In genomic region chr1:27395441-27396195, GRCh38 we compare ENCODE assay signal across 9 cellular contexts. TPM values are rescaled to one million over a fixed set of nuclear protein-coding genes. Genes with fewer than 3 reads are reported as not detected.
A peak's percentile ranks its signal among the peaks of the same experiment; 100 is the strongest.
DNase-seq lines count a peak whose midpoint lies in the region; ATAC-seq and TF ChIP-seq lines count a peak whose summit lies in the region.
"Had no signal": no experiment of that assay in that cellular context is flagged by ENCODE, and none has a peak within 500 bp of the region (broad histone marks: within the 10 kb centered on the region; RNA-seq: fewer than 3 reads in every experiment).

No MANE protein-coding gene starts in this region.

- TF ChIP-seq CTCF in AG04450 (IDR thresholded peaks at IDR 0.05; ENCODE audit: low read depth, low read length) (peak; percentile 96), WTC11 (IDR thresholded peaks at IDR 0.05) (peak; percentile 95), kidney epithelial cell (IDR thresholded peaks at IDR 0.05; ENCODE audit: insufficient read depth, low read length, poor library complexity, severe bottlenecking) (peak; percentile 94)

- no peaks in the 10 kb centered on the region for H3K9me3 ChIP-seq in AG04450 (ENCODE audit: control insufficient read depth, insufficient read depth, low read length)

- no peak for DNase-seq in AG04450 (ENCODE audit: low read depth, low spot score)
- peak; percentile 83 for DNase-seq in GM19238 (ENCODE audit: insufficient read length, low spot score)
- DNase-seq in NCI-H2107 (lab: John Stamatoyannopoulos, UW), result peak; percentile 86
- peak; percentile 89 for DNase-seq in WTC11 (ENCODE audit: low spot score)
- peak; percentile 59 to 77 for DNase-seq in T47D (ENCODE audit: low read depth in 1 of 2, low spot score in 1 of 2)
- no peak for DNase-seq in kidney epithelial cell (ENCODE audit: low read depth)
- peak; percentile 61 for DNase-seq in stimulated activated CD4-positive, alpha-beta T cell treated with anti-CD3 and anti-CD28 coated beads, Interleukin-2, amount 100 ng/mL, for 4 hours (ENCODE audit: low read depth)

- H3K27me3 ChIP-seq in AG04450 (ENCODE audit: control insufficient read depth, insufficient read depth, low read length), result no peaks in the 10 kb centered on the region
- peaks cover 14% of the 10 kb centered on the region for H3K27me3 ChIP-seq in kidney epithelial cell (ENCODE audit: control insufficient read depth, insufficient read depth, low read length)

- no peak overlapping the region for H3K27ac Mint-ChIP-seq in WTC11
- H3K27ac Mint-ChIP-seq: stimulated activated naive CD8-positive, alpha-beta T cell treated with anti-CD3 and anti-CD28 coated beads, Interleukin-15, Interleukin-2, amounts not matched to agents 100 ng/mL and 50 ng/mL, for 24 hours had no signal

- H3K36me3 ChIP-seq in kidney epithelial cell (ENCODE audit: control insufficient read depth, insufficient read depth, low read length), result no peaks in the 10 kb centered on the region

- H3K4me3 ChIP-seq in AG04450 (ENCODE audit: low read depth, low read length) (no peak overlapping the region), kidney epithelial cell (ENCODE audit: low read depth, low read length) (no peak overlapping the region)

- no peaks in the 10 kb centered on the region for H3K9me3 Mint-ChIP-seq in WTC11
- H3K9me3 Mint-ChIP-seq: stimulated activated naive CD8-positive, alpha-beta T cell treated with anti-CD3 and anti-CD28 coated beads, Interleukin-15, Interleukin-2, amounts not matched to agents 100 ng/mL and 50 ng/mL, for 24 hours had no signal

- in situ Hi-C loops in T47D (cut with HindIII; ENCODE audit: low pct_unique_long_range_greater_than_20kb, low sequenced_read_pairs), result no loop called here

- POLR2A ChIA-PET in AG04450 (lab: Yijun Ruan, JAX), result interaction anchor here (0.7 to 1.5 kb wide), 5 partner anchors 9 to 573 kb away, joined by 3 to 7 read pairs (median 3); partner anchors contain the start of gene MAP3K6
- POLR2A ChIA-PET in WTC11 (lab: Charles Lee), result interaction anchor here (0.8 kb wide), 1 partner anchor 29 kb away, joined by 3 read pairs; the partner anchor contains the start of gene MAP3K6

- no peak overlapping the region for H3K4me3 Mint-ChIP-seq in WTC11
- H3K4me3 Mint-ChIP-seq: stimulated activated naive CD8-positive, alpha-beta T cell treated with anti-CD3 and anti-CD28 coated beads, Interleukin-15, Interleukin-2, amounts not matched to agents 100 ng/mL and 50 ng/mL, for 24 hours had no signal

- no peak overlapping the region for H3K27ac ChIP-seq in AG04450 (ENCODE audit: low read depth, low read length)

- H3K36me3 Mint-ChIP-seq in WTC11, result no peaks in the 10 kb centered on the region

- peak; percentile 21 for ATAC-seq in WTC11
- ATAC-seq in HG03039 (IDR thresholded peaks at IDR 0.05; ENCODE audit: unreplicated experiment), result no peak

- H3K4me1 Mint-ChIP-seq in WTC11, result peaks cover 47% of the 10 kb centered on the region

- no peaks in the 10 kb centered on the region; the same call in 1 of the 2 replicates for H3K27me3 Mint-ChIP-seq in WTC11 (ENCODE audit: low read depth)
- H3K27me3 Mint-ChIP-seq: stimulated activated naive CD8-positive, alpha-beta T cell treated with anti-CD3 and anti-CD28 coated beads, Interleukin-15, Interleukin-2, amounts not matched to agents 100 ng/mL and 50 ng/mL, for 24 hours had no signal

- CTCF ChIA-PET in AG04450 (lab: Charles Lee), result interaction anchor here (0.6 to 7.4 kb wide), 26 partner anchors 9 to 351 kb away, joined by 3 to 168 read pairs (median 6); partner anchors contain the start of gene MAP3K6
- CTCF ChIA-PET in WTC11 (lab: Charles Lee), result interaction anchor here (0.6 to 6.5 kb wide), 56 partner anchors 9 to 388 kb away, joined by 3 to 150 read pairs (median 4); partner anchors contain the start of genes AHDC1, CD164L2, FCN3 and MAP3K6

TF ChIP-seq in WTC11, 78 proteins besides CTCF, POLR2A, EP300 and RAD21:
- no peak for TF ChIP-seq ZNF425 (CRISPR knock-in tag; conservative IDR thresholded peaks at IDR 0.05)

RNA-seq across cellular contexts. Expression of gene GPR3, which starts 3.2 kb away (rescaled TPM):
- polyA plus RNA-seq in AG04450 (2011; rRNA removed), result 1.3 and 1.7 TPM in 2 replicates
- polyA minus RNA-seq in AG04450 (2011; rRNA and poly(A)+ RNA removed), result 1.7 and 2.2 TPM in 2 replicates
- 7.8 to 12.4 TPM (median 7.8 TPM) in 3 replicates for total RNA-seq in WTC11 (2021)
- 0.27 and 1.6 TPM in 2 replicates for total RNA-seq in kidney epithelial cell

RNA-seq across cellular contexts. Expression of gene CD164L2, which starts 12.5 kb away (rescaled TPM):
- polyA plus RNA-seq in AG04450 (2011; rRNA removed), result not detected in 2 replicates
- not detected in 2 replicates for polyA minus RNA-seq in AG04450 (2011; rRNA and poly(A)+ RNA removed)
- total RNA-seq in WTC11 (2021) (3.0 to 5.5 TPM (median 4.3 TPM) in 3 replicates), kidney epithelial cell (0.29 TPM in 1 of 2 replicates, not detected in the other)

RNA-seq across cellular contexts. Expression of gene FCN3, which starts 21.0 kb away (rescaled TPM):
- not detected in 2 replicates for polyA plus RNA-seq in AG04450 (2011; rRNA removed)
- not detected in 2 replicates for polyA minus RNA-seq in AG04450 (2011; rRNA and poly(A)+ RNA removed)
- total RNA-seq in WTC11 (2021) (0.98 to 1.6 TPM (median 1.3 TPM) in 3 replicates), kidney epithelial cell (0.14 TPM in 1 of 2 replicates, not detected in the other)

RNA-seq across cellular contexts. Expression of gene MAP3K6, which starts 28.9 kb away (rescaled TPM):
- 7.6 TPM in 2 replicates for polyA plus RNA-seq in AG04450 (2011; rRNA removed)
- polyA minus RNA-seq in AG04450 (2011; rRNA and poly(A)+ RNA removed), result 9.3 and 13.7 TPM in 2 replicates
- total RNA-seq in WTC11 (2021) (13.3 to 15.0 TPM (median 14.0 TPM) in 3 replicates), kidney epithelial cell (8.6 and 12.0 TPM in 2 replicates)

RNA-seq across cellular contexts. Expression of gene SYTL1, which starts 53.8 kb away (rescaled TPM):
- 0.32 and 0.35 TPM in 2 replicates for polyA plus RNA-seq in AG04450 (2011; rRNA removed)
- polyA minus RNA-seq in AG04450 (2011; rRNA and poly(A)+ RNA removed), result 0.17 and 0.18 TPM in 2 replicates
- 18.0 to 19.7 TPM (median 18.5 TPM) in 3 replicates for total RNA-seq in WTC11 (2021)
- total RNA-seq in kidney epithelial cell, result 40.3 and 47.2 TPM in 2 replicates

Comparison
In these comparisons a context has a peak if more than half of its experiments do, and no peak if none do; other contexts are left out.
1. DNase-seq: peak in GM19238 (single experiment), NCI-H2107 (single experiment), WTC11 (single experiment), T47D (2 of 2) and stimulated activated CD4-positive, alpha-beta T cell treated with anti-CD3 and anti-CD28 coated beads, Interleukin-2, amount 100 ng/mL, for 4 hours (single experiment); none in AG04450 (single experiment) and kidney epithelial cell (single experiment).
2. Peak in every context shown above with its lines, with median percentiles within 50 percentile points of each other: CTCF ChIP-seq.